ENCODE assay signal across 36 cellular contexts in genomic region chr11:95011376-95011775, GRCh38. TPM values are rescaled to one million over a fixed set of nuclear protein-coding genes. Genes with fewer than 3 reads are reported as not detected.
"Had no signal": no experiment of that assay in that cellular context is flagged by ENCODE, and none has a peak within 500 bp of the region (broad histone marks: within the 10 kb centered on the region; RNA-seq: fewer than 3 reads in every experiment).

No MANE protein-coding gene starts in this region.

- H3K4me3 Mint-ChIP-seq: natural killer cell; nephron; neural progenitor cell; stimulated activated memory B cell treated with anti-CD40 and anti-IgM and Interleukin-4, amounts not matched to agents 10 μg/mL and 1 μg/mL and 100 μg/mL, for 72 hours; stimulated activated naive CD8-positive, alpha-beta T cell treated with anti-CD3 and anti-CD28 coated beads, Interleukin-15, amount 100 ng/mL, for 72 hours; type B pancreatic cell had no signal

- H3K27ac ChIP-seq: neural progenitor cell, ovary, parathyroid adenoma, psoas muscle, skin epidermis, spleen, suprapubic skin, testis, tibial artery, transverse colon, upper lobe of right lung, uterus had no signal

- H3K36me3 Mint-ChIP-seq: natural killer cell; neural progenitor cell; stimulated activated memory B cell treated with anti-CD40 and anti-IgM and Interleukin-4, amounts not matched to agents 10 μg/mL and 1 μg/mL and 100 μg/mL, for 72 hours; type B pancreatic cell had no signal

- ATAC-seq: natural killer cell; psoas muscle; right cardiac atrium; sciatic nerve; stimulated activated memory B cell treated with anti-CD40 and anti-IgM and Interleukin-4, amounts not matched to agents 10 μg/mL and 1 μg/mL and 100 μg/mL, for 72 hours; stimulated activated naive CD8-positive, alpha-beta T cell treated with anti-CD3 and anti-CD28 coated beads, Interleukin-15, amount 100 ng/mL, for 72 hours; stimulated activated naive CD8-positive, alpha-beta T cell treated with anti-CD3 and anti-CD28 coated beads, Interleukin-15, Interleukin-2, amounts not matched to agents 100 U/mL and 50 U/mL, for 24 hours; upper lobe of right lung had no signal

- DNase-seq: natural killer cell; occipital lobe; ovary; posterior cingulate gyrus; psoas muscle; right cardiac atrium; spleen; stimulated activated CD4-positive, alpha-beta T cell treated with anti-CD3 and anti-CD28 coated beads, Interleukin-12 subunit alpha, Interleukin-12 subunit beta, amount 100 ng/mL, for 4 hours; stimulated activated CD4-positive, alpha-beta T cell treated with anti-CD3 and anti-CD28 coated beads, Interleukin-1b, Interleukin-23, amount 100 ng/mL, for 48 hours; stimulated activated CD4-positive, alpha-beta T cell treated with anti-CD3 and anti-CD28 coated beads, Interleukin-4, amount 100 ng/mL, for 1 hour; stimulated activated CD4-positive, alpha-beta T cell treated with anti-CD3 and anti-CD28 coated beads, Interleukin-4, amount 100 ng/mL, for 4 hours; stimulated activated CD8-positive, alpha-beta memory T cell treated with anti-CD3 and anti-CD28 coated beads, Interleukin-4, amount 100 ng/mL, for 48 hours; stimulated activated naive CD4-positive, alpha-beta T cell; stimulated activated naive CD8-positive, alpha-beta T cell treated with anti-CD3 and anti-CD28 coated beads, Interleukin-15, amount 100 ng/mL, for 72 hours; stimulated activated naive CD8-positive, alpha-beta T cell treated with anti-CD3 and anti-CD28 coated beads, Interleukin-15, Interleukin-2, amounts not matched to agents 100 U/mL and 50 U/mL, for 24 hours; substantia nigra; testis; tibial artery; transverse colon; upper lobe of right lung; uterus had no signal

- H3K9me3 Mint-ChIP-seq: natural killer cell; stimulated activated naive CD8-positive, alpha-beta T cell treated with anti-CD3 and anti-CD28 coated beads, Interleukin-15, amount 100 ng/mL, for 72 hours; type B pancreatic cell had no signal

- H3K4me1 Mint-ChIP-seq: natural killer cell; nephron; neural progenitor cell; stimulated activated memory B cell treated with anti-CD40 and anti-IgM and Interleukin-4, amounts not matched to agents 10 μg/mL and 1 μg/mL and 100 μg/mL, for 72 hours; stimulated activated naive CD8-positive, alpha-beta T cell treated with anti-CD3 and anti-CD28 coated beads, Interleukin-15, amount 100 ng/mL, for 72 hours had no signal

- H3K9me3 ChIP-seq: ovary, suprapubic skin, testis, transverse colon, upper lobe of right lung, uterus had no signal

- H3K27me3 ChIP-seq: ovary, testis, tibial artery, transverse colon, upper lobe of right lung, uterus had no signal

- H3K9ac ChIP-seq: neural progenitor cell, parathyroid adenoma had no signal

- H3K4me1 ChIP-seq: neural progenitor cell, parathyroid adenoma, psoas muscle, spleen, suprapubic skin, testis, tibial artery, transverse colon, upper lobe of right lung, uterus had no signal

- H3K36me3 ChIP-seq: neural progenitor cell, ovary, spleen, suprapubic skin, tibial artery, transverse colon, upper lobe of right lung, uterus had no signal

- H3K27ac Mint-ChIP-seq: natural killer cell; nephron; neural progenitor cell; progenitor cell of endocrine pancreas; stimulated activated memory B cell treated with anti-CD40 and anti-IgM and Interleukin-4, amounts not matched to agents 10 μg/mL and 1 μg/mL and 100 μg/mL, for 72 hours; stimulated activated naive CD8-positive, alpha-beta T cell treated with anti-CD3 and anti-CD28 coated beads, Interleukin-15, amount 100 ng/mL, for 72 hours; type B pancreatic cell had no signal

- H3K4me3 ChIP-seq: neural progenitor cell, ovary, psoas muscle, skin epidermis, smooth muscle cell, spleen, suprapubic skin, testis, tibial artery, transverse colon, upper lobe of right lung, uterus had no signal

- H3K79me2 ChIP-seq: parathyroid adenoma had no signal

- H2AFZ ChIP-seq: neural progenitor cell, parathyroid adenoma had no signal

- H3K4me2 ChIP-seq: neural progenitor cell, smooth muscle cell had no signal

RNA-seq across cellular contexts. Expression of gene KDM4E, which starts 13.7 kb away (rescaled TPM):
- total RNA-seq: natural killer cell, occipital lobe, osteoblast, ovary, progenitor cell of endocrine pancreas, psoas muscle, renal cortical epithelial cell, right cardiac atrium, sciatic nerve, smooth muscle cell, spleen, suprapubic skin, transverse colon, upper lobe of right lung, urinary bladder, uterus had no signal
- polyA plus RNA-seq: neural cell, ovary, psoas muscle, right cardiac atrium, smooth muscle cell, spleen, thymus, urinary bladder had no signal

RNA-seq across cellular contexts. Expression of gene KDM4F, which starts 37.8 kb away (rescaled TPM):
- total RNA-seq: natural killer cell, occipital lobe, osteoblast, ovary, progenitor cell of endocrine pancreas, psoas muscle, renal cortical epithelial cell, right cardiac atrium, sciatic nerve, smooth muscle cell, spleen, suprapubic skin, transverse colon, upper lobe of right lung, urinary bladder, uterus had no signal
- polyA plus RNA-seq: neural cell, ovary, psoas muscle, right cardiac atrium, smooth muscle cell, spleen, thymus, urinary bladder had no signal
